ENCODE assay signal across 20 cellular contexts in genomic region chr16:86959182-86959651, GRCh38.
"Had no signal": no experiment of that assay in that cellular context is flagged by ENCODE, and none has a peak within 500 bp of the region (broad histone marks: within the 10 kb centered on the region; RNA-seq: fewer than 3 reads in every experiment).

No MANE protein-coding gene starts in this region.

- H3K4me3 ChIP-seq: esophagus squamous epithelium, gastroesophageal sphincter, heart left ventricle, lower lobe of right lung, thoracic aorta, upper lobe of right lung had no signal

- H3K27ac ChIP-seq: esophagus squamous epithelium, gastroesophageal sphincter, heart left ventricle, lower lobe of right lung, thoracic aorta, upper lobe of right lung had no signal

- H3K36me3 ChIP-seq: esophagus squamous epithelium, gastroesophageal sphincter, heart left ventricle, lower lobe of right lung, thoracic aorta, upper lobe of right lung had no signal

- H3K9me3 ChIP-seq: esophagus squamous epithelium, gastroesophageal sphincter, heart left ventricle, lower lobe of right lung, thoracic aorta, upper lobe of right lung had no signal

- DNase-seq: activated naive CD4-positive, alpha-beta T cell treated with Interleukin-2 at 50 U/mL for 16 hours; activated naive CD8-positive, alpha-beta T cell treated with anti-CD3 and anti-CD28 coated beads, Interleukin-2, amount 10 ng/mL, durations not matched to agents 7 days and 5 days; activated T-cell treated with anti-CD3 and anti-CD28 coated beads, Interleukin-2, amount 50 U/mL, for 1 hour; amniotic stem cell; cortex of kidney; endodermal cell; esophagus squamous epithelium; heart left ventricle; left cardiac atrium; lower lobe of right lung; mesendoderm; naive thymus-derived CD4-positive, alpha-beta T cell; stimulated activated CD4-positive, alpha-beta T cell treated with anti-CD3 and anti-CD28 coated beads, Interleukin-4, amount 100 ng/mL, for 24 hours; stimulated activated naive CD4-positive, alpha-beta T cell treated with Interleukin-2 at 50 U/mL for 16 hours; T1000; upper lobe of right lung had no signal

- ATAC-seq: activated T-helper 17 cell treated with anti-CD3 and anti-CD28 coated beads, Interleukin-2, amount 50 U/mL, for 72 hours; gastroesophageal sphincter; heart left ventricle; left cardiac atrium; lower lobe of right lung; naive thymus-derived CD4-positive, alpha-beta T cell; upper lobe of right lung; WTC11 had no signal

- H3K4me1 ChIP-seq: esophagus squamous epithelium, gastroesophageal sphincter, heart left ventricle, lower lobe of right lung, upper lobe of right lung had no signal
